In genomic region chr20:57783196-57783595, GRCh38 we compare ENCODE assay signal across 14 cellular contexts.
"Had no signal": no experiment of that assay in that cellular context is flagged by ENCODE, and none has a peak within 500 bp of the region (broad histone marks: within the 10 kb centered on the region; RNA-seq: fewer than 3 reads in every experiment).

No MANE protein-coding gene starts in this region.

- H3K4me3 ChIP-seq: adrenal gland, right atrium auricular region, skin epidermis, transverse colon had no signal

- H3K4me3 Mint-ChIP-seq: activated CD4-positive, alpha-beta T cell treated with anti-CD3 and anti-CD28 coated beads for 36 hours; dendritic cell treated with granulocyte-macrophage colony-stimulating factor and Interleukin-4, amounts not matched to agents 40 ng/mL and 50 ng/mL, for 4 days; stimulated activated naive CD8-positive, alpha-beta T cell treated with anti-CD3 and anti-CD28 coated beads, Interleukin-15, Interleukin-2, amounts not matched to agents 100 ng/mL and 50 ng/mL, for 24 hours had no signal

- H3K27ac Mint-ChIP-seq: activated CD4-positive, alpha-beta T cell treated with anti-CD3 and anti-CD28 coated beads for 36 hours; activated T-helper 2 cell treated with anti-CD3 and anti-CD28 coated beads, Interferon-gamma antibody, Interleukin-2, Interleukin-4, amounts not matched to agents 10 μg/mL and 5 μg/mL and 100 μg/mL, durations not matched to agents 14 hours and 24 hours and 36 hours; dendritic cell treated with granulocyte-macrophage colony-stimulating factor and Interleukin-4, amounts not matched to agents 40 ng/mL and 50 ng/mL, for 4 days; progenitor cell of endocrine pancreas; stimulated activated naive CD8-positive, alpha-beta T cell treated with anti-CD3 and anti-CD28 coated beads, Interleukin-15, Interleukin-2, amounts not matched to agents 100 ng/mL and 50 ng/mL, for 24 hours had no signal

- DNase-seq: activated CD4-positive, alpha-beta T cell treated with anti-CD3 and anti-CD28 coated beads for 36 hours; activated CD4-positive, alpha-beta T cell treated with anti-CD3 and anti-CD28 coated beads, Interleukin-2, amount 50 U/mL, for 48 hours; activated naive CD4-positive, alpha-beta T cell treated with anti-CD3 and anti-CD28 coated beads, Interleukin-2, amount 50 U/mL, for 16 hours; adrenal gland; effector memory CD4-positive, alpha-beta T cell; stimulated activated CD4-positive, alpha-beta T cell treated with anti-CD3 and anti-CD28 coated beads, Interleukin-15, amount 100 ng/mL, for 24 hours; stimulated activated CD4-positive, alpha-beta T cell treated with anti-CD3 and anti-CD28 coated beads, Interleukin-2, amount 100 ng/mL, for 48 hours; transverse colon had no signal

- H3K4me1 ChIP-seq: adrenal gland, right atrium auricular region, transverse colon had no signal

- H3K9me3 ChIP-seq: adrenal gland, right atrium auricular region, transverse colon had no signal

- H3K27ac ChIP-seq: adrenal gland, right atrium auricular region, skin epidermis, transverse colon had no signal

- H3K9me3 Mint-ChIP-seq: activated T-helper 2 cell treated with anti-CD3 and anti-CD28 coated beads, Interferon-gamma antibody, Interleukin-2, Interleukin-4, amounts not matched to agents 10 μg/mL and 5 μg/mL and 100 μg/mL, durations not matched to agents 14 hours and 24 hours and 36 hours; dendritic cell treated with granulocyte-macrophage colony-stimulating factor and Interleukin-4, amounts not matched to agents 40 ng/mL and 50 ng/mL, for 4 days; stimulated activated naive CD8-positive, alpha-beta T cell treated with anti-CD3 and anti-CD28 coated beads, Interleukin-15, Interleukin-2, amounts not matched to agents 100 ng/mL and 50 ng/mL, for 24 hours had no signal

- H3K27me3 ChIP-seq: adrenal gland, right atrium auricular region, transverse colon had no signal

- H3K4me1 Mint-ChIP-seq: activated CD4-positive, alpha-beta T cell treated with anti-CD3 and anti-CD28 coated beads for 36 hours had no signal

- H3K36me3 ChIP-seq: adrenal gland, right atrium auricular region, transverse colon had no signal
